Comparison of ENCODE assay signal across 17 cellular contexts in the genomic region with DNA sequence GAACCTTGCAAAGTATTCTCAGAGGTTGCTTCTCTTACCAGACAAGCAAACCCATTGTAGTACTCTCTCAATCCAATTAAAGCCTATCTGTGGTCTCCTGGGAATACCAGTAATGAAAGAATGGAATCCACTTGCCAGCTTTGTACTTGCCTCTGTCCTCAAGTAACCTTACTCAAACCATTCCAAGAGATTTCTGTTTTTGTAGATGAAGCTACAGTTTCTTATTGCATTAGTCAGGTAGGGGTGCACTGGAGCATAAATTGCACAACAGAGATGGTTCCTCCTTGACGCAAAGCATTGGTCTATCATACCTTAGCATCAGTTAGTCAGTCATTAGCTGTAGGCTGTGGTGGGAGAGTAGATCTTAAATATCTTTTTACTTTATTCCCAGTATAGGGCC. TPM values are rescaled to one million over a fixed set of nuclear protein-coding genes. Genes with fewer than 3 reads are reported as not detected.
DNase-seq lines count a peak whose midpoint lies in the region; ATAC-seq, FAIRE-seq and TF ChIP-seq lines count a peak whose summit lies in the region.
"Had no signal": no experiment of that assay in that cellular context is flagged by ENCODE, and none has a peak within 500 bp of the region (broad histone marks: within the 10 kb centered on the region; RNA-seq: fewer than 3 reads in every experiment).

No MANE protein-coding gene starts in this region.

- POLR2A ChIA-PET in activated CD8-positive, alpha-beta T cell treated with anti-CD3 and anti-CD28 coated beads for 36 hours (lab: Charles Lee): no interaction called here

- H3K9me3 Mint-ChIP-seq in neural progenitor cell: no peaks in the 10 kb centered on the region
- peaks cover 3% of the 10 kb centered on the region for H3K9me3 Mint-ChIP-seq in activated CD8-positive, alpha-beta T cell treated with anti-CD3 and anti-CD28 coated beads for 36 hours

- H3K27ac ChIP-seq in neural progenitor cell (no peak overlapping the region), tibial artery (no peak overlapping the region)
- H3K27ac ChIP-seq: colonic mucosa, KMS-11, skin epidermis, testis had no signal

- no peak for ATAC-seq in activated CD8-positive, alpha-beta T cell treated with anti-CD3 and anti-CD28 coated beads for 36 hours

- H3K9me3 ChIP-seq in neural progenitor cell (ENCODE audit: low read depth) (no peaks in the 10 kb centered on the region), tibial artery (no peaks in the 10 kb centered on the region)
- H3K9me3 ChIP-seq: colonic mucosa, testis had no signal

- intact Hi-C loops in tibial artery (cut with DNase I; ENCODE audit: low total_unique reads): no loop called here
- intact Hi-C loops in activated CD8-positive, alpha-beta T cell treated with anti-CD3 and anti-CD28 coated beads for 36 hours (cut with micrococcal nuclease): no loop called here

- DNase-seq in GM12891 (ENCODE audit: insufficient read length, low spot score) (no peak), NCI-H2107 treated with DMSO at 0.1 percent for 48 hours (lab: John Stamatoyannopoulos, UW; ENCODE audit: unreplicated experiment) (peak; percentile 63), astrocyte of the spinal cord (ENCODE audit: low read depth, low spot score) (peak; percentile 63), neural progenitor cell (ENCODE audit: low spot score) (peak; percentile 26), tibial artery (no peak), COLO668 (lab: John Stamatoyannopoulos, UW; ENCODE audit: unreplicated experiment) (no peak), activated T-cell treated with anti-CD3 and anti-CD28 coated beads for 4 hours (no peak)
- no peak for DNase-seq in activated CD8-positive, alpha-beta T cell treated with anti-CD3 and anti-CD28 coated beads for 36 hours
- DNase-seq: activated naive CD4-positive, alpha-beta T cell treated with anti-CD3 and anti-CD28 coated beads, Interleukin-2, amount 50 U/mL, for 16 hours; colonic mucosa; COR-L47; testis had no signal

- TF ChIP-seq CTCF in astrocyte of the spinal cord (IDR thresholded peaks at IDR 0.05; ENCODE audit: low read depth, low read length) (no peak), neural progenitor cell (IDR thresholded peaks at IDR 0.05) (no peak), tibial artery (IDR thresholded peaks at IDR 0.05) (no peak)
- TF ChIP-seq CTCF in activated CD8-positive, alpha-beta T cell treated with anti-CD3 and anti-CD28 coated beads for 36 hours (IDR thresholded peaks at IDR 0.05): no peak

- no peaks in the 10 kb centered on the region for H3K27me3 Mint-ChIP-seq in neural progenitor cell (ENCODE audit: insufficient read depth, low read depth)
- no peaks in the 10 kb centered on the region for H3K27me3 Mint-ChIP-seq in activated CD8-positive, alpha-beta T cell treated with anti-CD3 and anti-CD28 coated beads for 36 hours

- CTCF ChIA-PET in activated CD8-positive, alpha-beta T cell treated with anti-CD3 and anti-CD28 coated beads for 36 hours (lab: Charles Lee): interaction anchor here (1.3 kb wide), 1 partner anchor 9 kb away, joined by 6 read pairs; no protein-coding TSS in a partner anchor

- in situ Hi-C loops in astrocyte of the spinal cord (cut with HindIII; ENCODE audit: low sequenced_read_pairs): no loop called here

- H2AFZ ChIP-seq in neural progenitor cell (replicated peaks): no peak overlapping the region

- H3K27me3 ChIP-seq in neural progenitor cell (no peaks in the 10 kb centered on the region), tibial artery (no peaks in the 10 kb centered on the region)
- H3K27me3 ChIP-seq: colonic mucosa, testis had no signal

- H3K27ac Mint-ChIP-seq in neural progenitor cell: no peak overlapping the region
- no peak overlapping the region for H3K27ac Mint-ChIP-seq in activated CD8-positive, alpha-beta T cell treated with anti-CD3 and anti-CD28 coated beads for 36 hours

- H3K9ac ChIP-seq in neural progenitor cell: no peak overlapping the region
- H3K9ac ChIP-seq: KMS-11 had no signal

- peaks cover 9% of the 10 kb centered on the region for H3K4me1 Mint-ChIP-seq in neural progenitor cell
- peaks cover 16% of the 10 kb centered on the region for H3K4me1 Mint-ChIP-seq in activated CD8-positive, alpha-beta T cell treated with anti-CD3 and anti-CD28 coated beads for 36 hours (ENCODE audit: low read depth)

- H3K36me3 Mint-ChIP-seq in neural progenitor cell: no peaks in the 10 kb centered on the region
- peaks cover 1% of the 10 kb centered on the region for H3K36me3 Mint-ChIP-seq in activated CD8-positive, alpha-beta T cell treated with anti-CD3 and anti-CD28 coated beads for 36 hours (ENCODE audit: low read depth)

- no peaks in the 10 kb centered on the region for H3K79me2 ChIP-seq in neural progenitor cell (ENCODE audit: low read depth)

- no peak for TF ChIP-seq POLR2A in GM12891 (IDR thresholded peaks at IDR 0.05; ENCODE audit: low read depth, low read length)

- peak; percentile 72 for FAIRE-seq in GM12891 (lab: Jason Lieb, UNC)
- FAIRE-seq: frontal cortex, TTC549 had no signal

- no peaks in the 10 kb centered on the region for H3K36me3 ChIP-seq in neural progenitor cell
- no peaks in the 10 kb centered on the region for H3K36me3 ChIP-seq in tibial artery
- H3K36me3 ChIP-seq: colonic mucosa had no signal

- peak overlapping the region; percentile 25 for H3K4me2 ChIP-seq in neural progenitor cell
- H3K4me2 ChIP-seq: KMS-11 had no signal

- H3K4me1 ChIP-seq in neural progenitor cell (peaks cover 8% of the 10 kb centered on the region), tibial artery (peaks cover 0 to 30% (median 4%) of the 10 kb centered on the region in 4 donors)
- H3K4me1 ChIP-seq: colonic mucosa, testis had no signal

- no peaks in the 10 kb centered on the region for H3F3A ChIP-seq in neural progenitor cell (ENCODE audit: low read depth)

- H3K4me3 Mint-ChIP-seq in neural progenitor cell: no peak overlapping the region
- no peak overlapping the region for H3K4me3 Mint-ChIP-seq in activated CD8-positive, alpha-beta T cell treated with anti-CD3 and anti-CD28 coated beads for 36 hours

- H3K4me3 ChIP-seq in astrocyte of the spinal cord (ENCODE audit: low read depth, low read length) (no peak overlapping the region), neural progenitor cell (no peak overlapping the region), tibial artery (no peak overlapping the region)
- H3K4me3 ChIP-seq: colonic mucosa, skin epidermis, testis had no signal

- H4K20me1 ChIP-seq in neural progenitor cell (ENCODE audit: low read depth): no peaks in the 10 kb centered on the region

TF ChIP-seq in GM12891, 5 proteins besides CTCF, POLR2A, EP300 and RAD21:
- TF ChIP-seq SPI1 (IDR thresholded peaks at IDR 0.05; ENCODE audit: low read depth, low read length) (no peak), POLR2AphosphoS5 (IDR thresholded peaks at IDR 0.05; ENCODE audit: low read depth, low read length) (no peak), TAF1 (IDR thresholded peaks at IDR 0.05; ENCODE audit: low read depth, low read length) (no peak), PAX5 (IDR thresholded peaks at IDR 0.05; ENCODE audit: insufficient read depth, low read length, severe bottlenecking) (no peak), POU2F2 (IDR thresholded peaks at IDR 0.05; ENCODE audit: low read depth, low read length) (no peak)

RNA-seq across cellular contexts. Expression of gene BTLA, which starts 52.9 kb away (rescaled TPM):
- 41.7 TPM for polyA plus RNA-seq in GM12891 (2012; ENCODE audit: low read depth, missing spikeins)
- total RNA-seq in neural progenitor cell (ENCODE audit: low replicate concordance): 3.9 TPM in 1 of 2 replicates, not detected in the other
- 10 to 100 TPM; 12.8 to 13.2 TPM for total RNA-seq in activated CD8-positive, alpha-beta T cell treated with anti-CD3 and anti-CD28 coated beads for 36 hours
- polyA plus RNA-seq: neural cell had no signal

Comparison
In these comparisons a context has a peak if more than half of its experiments do, and no peak if none do; other contexts are left out.
1. DNase-seq: peak in NCI-H2107 treated with DMSO at 0.1 percent for 48 hours (single experiment), astrocyte of the spinal cord (single experiment) and neural progenitor cell (single experiment); none in GM12891 (single experiment), tibial artery (0 of 2), COLO668 (single experiment), activated T-cell treated with anti-CD3 and anti-CD28 coated beads for 4 hours (single experiment) and activated CD8-positive, alpha-beta T cell treated with anti-CD3 and anti-CD28 coated beads for 36 hours (single experiment).